In genomic region chr20:6944292-6944691, GRCh38 we compare ENCODE assay signal across 24 cellular contexts.
"Had no signal": no experiment of that assay in that cellular context is flagged by ENCODE, and none has a peak within 500 bp of the region (broad histone marks: within the 10 kb centered on the region; RNA-seq: fewer than 3 reads in every experiment).

No MANE protein-coding gene starts in this region.

- H3K27me3 ChIP-seq: colonic mucosa, esophagus squamous epithelium, gastrocnemius medialis, heart right ventricle, left lung had no signal

- H3K9me3 ChIP-seq: colonic mucosa, esophagus squamous epithelium, gastrocnemius medialis, heart right ventricle, left lung, lower lobe of right lung had no signal

- H3K4me3 ChIP-seq: colonic mucosa, esophagus squamous epithelium, gastrocnemius medialis, heart right ventricle, left lung, lower lobe of right lung had no signal

- H3K4me1 ChIP-seq: colonic mucosa, esophagus squamous epithelium, gastrocnemius medialis, heart right ventricle, left lung, lower lobe of right lung had no signal

- H3K36me3 ChIP-seq: colonic mucosa, esophagus squamous epithelium, gastrocnemius medialis, heart right ventricle, left lung, lower lobe of right lung had no signal

- H3K27ac ChIP-seq: colonic mucosa, epithelial cell of prostate, esophagus squamous epithelium, gastrocnemius medialis, heart right ventricle, left lung, lower lobe of right lung had no signal

- ATAC-seq: esophagus mucosa; gastrocnemius medialis; heart right ventricle; left cardiac atrium; left lung; left ventricle myocardium superior; lower lobe of right lung; naive thymus-derived CD4-positive, alpha-beta T cell had no signal

- FAIRE-seq: endometrium, islet of Langerhans, keratinocyte had no signal

- DNase-seq: colonic mucosa; cortex of kidney; effector memory CD4-positive, alpha-beta T cell; erythroblast; esophagus squamous epithelium; foreskin fibroblast; foreskin melanocyte; gastrocnemius medialis; glutamatergic neuron; head of caudate nucleus; heart right ventricle; hippocampal formation; left cardiac atrium; left lung; left ventricle myocardium superior; lower lobe of right lung; mesenchymal stem cell; midbrain; naive thymus-derived CD4-positive, alpha-beta T cell had no signal
